Comparison of ENCODE assay signal across 25 cellular contexts in the genomic region with DNA sequence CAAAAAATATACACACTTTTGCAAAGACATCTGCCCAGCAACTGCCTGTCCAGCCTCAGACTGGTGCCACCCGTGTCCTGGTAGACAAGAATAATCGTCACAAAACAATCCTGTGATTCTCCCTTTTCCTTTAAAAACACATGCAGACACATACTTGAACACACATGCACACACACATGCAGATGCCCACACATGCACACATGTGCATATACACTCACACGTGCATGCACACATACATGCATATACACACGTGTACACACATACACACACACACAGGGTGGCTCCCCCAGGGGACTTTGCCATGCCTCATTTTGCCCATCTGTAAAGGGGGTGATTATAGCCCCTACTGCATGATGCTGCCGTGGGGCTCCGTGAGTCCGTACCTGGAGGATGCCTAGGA. TPM values are rescaled to one million over a fixed set of nuclear protein-coding genes. Genes with fewer than 3 reads are reported as not detected.
"Had no signal": no experiment of that assay in that cellular context is flagged by ENCODE, and none has a peak within 500 bp of the region (broad histone marks: within the 10 kb centered on the region; RNA-seq: fewer than 3 reads in every experiment).

No MANE protein-coding gene starts in this region.

- H3K4me3 ChIP-seq: body of pancreas, K562, Peyer's patch had no signal

- FAIRE-seq: bronchial epithelial cell, K562, TTC549 had no signal

- H3K36me3 ChIP-seq: Peyer's patch had no signal

- H3K9me3 Mint-ChIP-seq: activated CD8-positive, alpha-beta T cell treated with anti-CD3 and anti-CD28 coated beads for 36 hours had no signal

- DNase-seq: activated CD4-positive, alpha-beta T cell treated with anti-CD3 and anti-CD28 coated beads for 4 hours; activated CD8-positive, alpha-beta memory T cell treated with anti-CD3 and anti-CD28 coated beads, Interleukin-2, amount 50 U/mL, for 4 hours; activated CD8-positive, alpha-beta T cell treated with anti-CD3 and anti-CD28 coated beads for 36 hours; activated naive CD4-positive, alpha-beta T cell treated with Interleukin-2 at 50 U/mL for 16 hours; body of pancreas; central memory CD4-positive, alpha-beta T cell; Karpas-422; MM.1S; NCI-H1105; NCI-H1436; NCI-H187 treated with DMSO at 0.1 percent for 48 hours; NCI-H2081 treated with DMSO at 0.1 percent for 48 hours; NCI-H446; NCI-H524; Peyer's patch; SHP77 treated with DMSO at 0.1 percent for 48 hours; T-helper 17 cell; T-helper 9 cell had no signal

- H3K27ac ChIP-seq: body of pancreas, Peyer's patch, RWPE1, VCaP had no signal

- H3K27ac Mint-ChIP-seq: activated CD8-positive, alpha-beta T cell treated with anti-CD3 and anti-CD28 coated beads for 36 hours; T-helper 17 cell had no signal

- H3K9me3 ChIP-seq: body of pancreas had no signal

- H3K4me3 Mint-ChIP-seq: activated CD8-positive, alpha-beta T cell treated with anti-CD3 and anti-CD28 coated beads for 36 hours; T-helper 17 cell had no signal

RNA-seq across cellular contexts. Expression of a gene that starts 24.9 kb away (rescaled TPM):
- total RNA-seq: activated CD8-positive, alpha-beta T cell treated with anti-CD3 and anti-CD28 coated beads for 36 hours; aorta; bronchial epithelial cell; K562; Peyer's patch; SK-MEL-5 had no signal
- polyA plus RNA-seq: aorta had no signal

RNA-seq across cellular contexts. Expression of a gene that starts 53.0 kb away (rescaled TPM):
- total RNA-seq: activated CD8-positive, alpha-beta T cell treated with anti-CD3 and anti-CD28 coated beads for 36 hours; aorta; body of pancreas; bronchial epithelial cell; K562; Peyer's patch; SK-MEL-5; T-helper 17 cell had no signal
- polyA plus RNA-seq: aorta, K562 had no signal
